In genomic region chr9:94182532-94182931, GRCh38 we compare ENCODE assay signal across 20 cellular contexts.
DNase-seq lines count a peak whose midpoint lies in the region; ATAC-seq and TF ChIP-seq lines count a peak whose summit lies in the region.
"Had no signal": no experiment of that assay in that cellular context is flagged by ENCODE, and none has a peak within 500 bp of the region (broad histone marks: within the 10 kb centered on the region; RNA-seq: fewer than 3 reads in every experiment).

No MANE protein-coding gene starts in this region.

- H3K9me3 ChIP-seq in CD8-positive, alpha-beta T cell (ENCODE audit: low read length): no peaks in the 10 kb centered on the region
- H3K9me3 ChIP-seq: colonic mucosa, HAP-1, pancreas had no signal

- POLR2A ChIA-PET in CD8-positive, alpha-beta T cell (lab: Charles Lee): no interaction called here

- no peak for TF ChIP-seq CTCF in CD8-positive, alpha-beta T cell (IDR thresholded peaks at IDR 0.05)
- no peak for TF ChIP-seq CTCF in HFFc6 (IDR thresholded peaks at IDR 0.05)

- H3K36me3 ChIP-seq in CD8-positive, alpha-beta T cell (ENCODE audit: insufficient read depth, low read length): peaks cover 6% of the 10 kb centered on the region
- H3K36me3 ChIP-seq: colonic mucosa had no signal

- DNase-seq in CD8-positive, alpha-beta T cell: no peak
- no peak for DNase-seq in HFFc6
- DNase-seq in memory B cell (ENCODE audit: low spot score in 2 of 2): no peak
- DNase-seq in NCI-H2107 (lab: John Stamatoyannopoulos, UW): no peak
- DNase-seq in NCI-H226: no peak
- no peak for DNase-seq in amniotic stem cell (lab: John Stamatoyannopoulos, UW)
- DNase-seq: activated CD4-positive, CD25-positive, alpha-beta regulatory T cell treated with anti-CD3 and anti-CD28 coated beads, Interleukin-2, amount 50 U/mL, for 72 hours; C1 segment of cervical spinal cord; colonic mucosa; DMS79; islet precursor cell; NCI-H1436 treated with DMSO at 0.1 percent for 48 hours; NCI-H446; pancreas; stimulated activated naive CD4-positive, alpha-beta T cell treated with Interleukin-2 at 50 U/mL for 16 hours had no signal

- peak overlapping the region; percentile 80 for H3K27ac Mint-ChIP-seq in CD8-positive, alpha-beta T cell
- H3K27ac Mint-ChIP-seq in HFFc6 (0 out of 2 replicates have a peak overlapping the region, but pooled peaks have one; percentile 54), memory B cell (peak overlapping the region; percentile 67)
- peak overlapping the region; percentile 71 for H3K27ac Mint-ChIP-seq in activated T-helper 17 cell treated with anti-CD3 and anti-CD28 coated beads, Interleukin-2, amount 50 U/mL, for 72 hours

- H3K4me3 ChIP-seq in CD8-positive, alpha-beta T cell (ENCODE audit: low read depth, low read length): no peak overlapping the region
- H3K4me3 ChIP-seq: colonic mucosa, HAP-1, pancreas, smooth muscle cell had no signal

- no peaks in the 10 kb centered on the region for H3K9me3 Mint-ChIP-seq in CD8-positive, alpha-beta T cell
- H3K9me3 Mint-ChIP-seq in HFFc6 (peaks cover 10% of the 10 kb centered on the region), memory B cell (no peaks in the 10 kb centered on the region)
- H3K9me3 Mint-ChIP-seq in activated T-helper 17 cell treated with anti-CD3 and anti-CD28 coated beads, Interleukin-2, amount 50 U/mL, for 72 hours: no peaks in the 10 kb centered on the region

- intact Hi-C loops in CD8-positive, alpha-beta T cell (cut with DNase I, micrococcal nuclease): no loop called here

- H3K27me3 ChIP-seq in CD8-positive, alpha-beta T cell (ENCODE audit: insufficient read depth, low read length): no peaks in the 10 kb centered on the region
- H3K27me3 ChIP-seq: colonic mucosa, pancreas had no signal

- no peak overlapping the region for H3K27ac ChIP-seq in CD8-positive, alpha-beta T cell (ENCODE audit: low read depth, low read length)
- H3K27ac ChIP-seq: colonic mucosa, epithelial cell of prostate, pancreas had no signal

- no peaks in the 10 kb centered on the region for H3K27me3 Mint-ChIP-seq in CD8-positive, alpha-beta T cell (ENCODE audit: low read depth)
- H3K27me3 Mint-ChIP-seq in HFFc6 (ENCODE audit: insufficient read depth) (no peaks in the 10 kb centered on the region; the same call in 1 of the 2 replicates), memory B cell (no peaks in the 10 kb centered on the region)
- no peaks in the 10 kb centered on the region for H3K27me3 Mint-ChIP-seq in activated T-helper 17 cell treated with anti-CD3 and anti-CD28 coated beads, Interleukin-2, amount 50 U/mL, for 72 hours

- ATAC-seq in CD8-positive, alpha-beta T cell: no peak
- ATAC-seq in activated T-helper 17 cell treated with anti-CD3 and anti-CD28 coated beads, Interleukin-2, amount 50 U/mL, for 72 hours (replicated peaks): no peak
- peak; percentile 73 for ATAC-seq in memory B cell (ENCODE audit: low read depth)
- ATAC-seq in HG02571 (IDR thresholded peaks at IDR 0.05; ENCODE audit: unreplicated experiment): no peak

- peaks cover 34% of the 10 kb centered on the region for H3K4me1 Mint-ChIP-seq in CD8-positive, alpha-beta T cell (ENCODE audit: low read depth)
- peaks cover 22% of the 10 kb centered on the region for H3K4me1 Mint-ChIP-seq in HFFc6 (ENCODE audit: low read depth)
- H3K4me1 Mint-ChIP-seq in activated T-helper 17 cell treated with anti-CD3 and anti-CD28 coated beads, Interleukin-2, amount 50 U/mL, for 72 hours: peaks cover 28% of the 10 kb centered on the region
- peaks cover 33% of the 10 kb centered on the region for H3K4me1 Mint-ChIP-seq in memory B cell

- H3K4me1 ChIP-seq in CD8-positive, alpha-beta T cell (ENCODE audit: insufficient read depth, low read length): no peaks in the 10 kb centered on the region
- H3K4me1 ChIP-seq: colonic mucosa, HAP-1 had no signal

- CTCF ChIA-PET in CD8-positive, alpha-beta T cell (lab: Charles Lee): interaction anchor here (0.6 kb wide), 1 partner anchor 47 kb away, joined by 3 read pairs; no protein-coding TSS in a partner anchor

- H3K36me3 Mint-ChIP-seq in CD8-positive, alpha-beta T cell: peaks cover 38% of the 10 kb centered on the region
- H3K36me3 Mint-ChIP-seq in HFFc6 (ENCODE audit: low read depth) (peaks cover 68% of the 10 kb centered on the region), memory B cell (peaks cover 16% of the 10 kb centered on the region)
- peaks cover 78% of the 10 kb centered on the region for H3K36me3 Mint-ChIP-seq in activated T-helper 17 cell treated with anti-CD3 and anti-CD28 coated beads, Interleukin-2, amount 50 U/mL, for 72 hours (ENCODE audit: low read depth)

- H3K4me3 Mint-ChIP-seq in CD8-positive, alpha-beta T cell: no peak overlapping the region
- H3K4me3 Mint-ChIP-seq in HFFc6: no peak overlapping the region
- no peak overlapping the region for H3K4me3 Mint-ChIP-seq in activated T-helper 17 cell treated with anti-CD3 and anti-CD28 coated beads, Interleukin-2, amount 50 U/mL, for 72 hours
- H3K4me3 Mint-ChIP-seq in memory B cell: no peak overlapping the region
